In genomic region chr12:125193798-125194562, GRCh38 we compare ENCODE assay signal across 11 cellular contexts. TPM values are rescaled to one million over a fixed set of nuclear protein-coding genes. Genes with fewer than 3 reads are reported as not detected.
DNase-seq lines count a peak whose midpoint lies in the region; ATAC-seq, FAIRE-seq and TF ChIP-seq lines count a peak whose summit lies in the region.
"Had no signal": no experiment of that assay in that cellular context is flagged by ENCODE, and none has a peak within 500 bp of the region (broad histone marks: within the 10 kb centered on the region; RNA-seq: fewer than 3 reads in every experiment).

No MANE protein-coding gene starts in this region.

- no peak overlapping the region for H3K4me3 ChIP-seq in K562
- H3K4me3 ChIP-seq: lung had no signal

- no peak overlapping the region for H3K27ac Mint-ChIP-seq in activated CD4-positive, alpha-beta memory T cell treated with anti-CD3 and anti-CD28 coated beads, Interleukin-2, amount 10 ng/mL, durations not matched to agents 7 days and 5 days
- H3K27ac Mint-ChIP-seq: activated T-helper 2 cell treated with anti-CD3 and anti-CD28 coated beads, Interferon-gamma antibody, Interleukin-2, Interleukin-4, amounts not matched to agents 10 μg/mL and 5 μg/mL and 100 μg/mL, durations not matched to agents 14 hours and 24 hours and 36 hours had no signal

- POLR2A ChIA-PET in K562 (lab: Yijun Ruan, JAX), result interaction anchor here (0.7 to 0.8 kb wide), 2 partner anchors 23 to 693 kb away, joined by 3 to 5 read pairs; no protein-coding TSS in a partner anchor
- POLR2A ChIA-PET in activated CD4-positive, alpha-beta memory T cell treated with anti-CD3 and anti-CD28 coated beads, Interleukin-2, amount 10 ng/mL, durations not matched to agents 7 days and 5 days (lab: Charles Lee), result no interaction called here

- H3K4me1 Mint-ChIP-seq in activated CD4-positive, alpha-beta memory T cell treated with anti-CD3 and anti-CD28 coated beads, Interleukin-2, amount 10 ng/mL, durations not matched to agents 7 days and 5 days, result no peaks in the 10 kb centered on the region

- H3K36me3 ChIP-seq in K562 (ENCODE audit: control insufficient read depth, insufficient read depth, low read length), result no peaks in the 10 kb centered on the region

- peaks cover 7 to 28% of the 10 kb centered on the region in 2 experiments; a peak in 4 of 5 replicates for H3K27me3 ChIP-seq in K562 (ENCODE audit: control insufficient read depth in 2 of 2, insufficient read depth in 2 of 2, low read length in 2 of 2)

- H3K9ac ChIP-seq in K562 (ENCODE audit: insufficient read depth in 1 of 2, low read depth in 2 of 2, low read length in 2 of 2), result no peak overlapping the region

- no peak overlapping the region for H3K27ac ChIP-seq in K562 (ENCODE audit: extremely low read depth, low read depth, low read length)

- H3K27me3 Mint-ChIP-seq in activated CD4-positive, alpha-beta memory T cell treated with anti-CD3 and anti-CD28 coated beads, Interleukin-2, amount 10 ng/mL, durations not matched to agents 7 days and 5 days, result peaks cover 52% of the 10 kb centered on the region

- in situ Hi-C loops in K562 (cut with MboI), result no loop called here

- H3K9me3 ChIP-seq in K562 (replicated peaks; ENCODE audit: control insufficient read depth, insufficient read depth, low read depth, low read length), result no peaks in the 10 kb centered on the region

- H3K9me3 Mint-ChIP-seq in activated CD4-positive, alpha-beta memory T cell treated with anti-CD3 and anti-CD28 coated beads, Interleukin-2, amount 10 ng/mL, durations not matched to agents 7 days and 5 days, result no peaks in the 10 kb centered on the region
- H3K9me3 Mint-ChIP-seq: activated T-helper 2 cell treated with anti-CD3 and anti-CD28 coated beads, Interferon-gamma antibody, Interleukin-2, Interleukin-4, amounts not matched to agents 10 μg/mL and 5 μg/mL and 100 μg/mL, durations not matched to agents 14 hours and 24 hours and 36 hours had no signal

- no peak overlapping the region for H3K4me2 ChIP-seq in K562 (ENCODE audit: insufficient read depth, low read length)

- no peaks in the 10 kb centered on the region; a peak in 1 of 5 replicates for H3K4me1 ChIP-seq in K562 (replicated peaks in 1 of 2; ENCODE audit: control insufficient read depth in 2 of 2, insufficient read depth in 2 of 2, low read length in 2 of 2)

- ATAC-seq in K562, result peak; percentile 86
- no peak for ATAC-seq in HG03442 (IDR thresholded peaks at IDR 0.05; ENCODE audit: unreplicated experiment)
- ATAC-seq: esophagus mucosa had no signal

- no peak for TF ChIP-seq POLR2A in K562 (conservative IDR thresholded peaks at IDR 0.05)

- no peak for TF ChIP-seq EP300 in K562 (IDR thresholded peaks at IDR 0.05; ENCODE audit: low read length)

- FAIRE-seq in K562 (lab: Jason Lieb, UNC), result no peak

- 5% methylated on average over 16 of the region's 16 CpGs for whole genome bisulfite sequencing in K562 (ENCODE audit: insufficient coverage, low coverage, missing lambda C conversion rate)

- 0 out of 6 replicates have a peak, but pooled peaks of 1 of the 3 experiments have one; percentile 9 for TF ChIP-seq CTCF in K562 (IDR thresholded peaks at IDR 0.05 in 2 of 3, conservative IDR thresholded peaks at IDR 0.05 in 1 of 3; ENCODE audit: insufficient read depth in 2 of 3, low read depth in 1 of 3, low read length in 3 of 3)

- H2AFZ ChIP-seq in K562 (ENCODE audit: low read depth, low read length), result no peak overlapping the region

- CTCF ChIA-PET in K562 (lab: Yijun Ruan, JAX; ENCODE audit: low intra/inter-chr PET ratio), result no interaction called here
- CTCF ChIA-PET in activated CD4-positive, alpha-beta memory T cell treated with anti-CD3 and anti-CD28 coated beads, Interleukin-2, amount 10 ng/mL, durations not matched to agents 7 days and 5 days (lab: Charles Lee), result interaction anchor here (2.3 kb wide), 1 partner anchor 9 kb away, joined by 6 read pairs; no protein-coding TSS in a partner anchor

- BruUV-seq in K562 (replicated peaks; lab: Mats Ljungman, UMichigan), result no TSS peak

- no peak overlapping the region for H3K4me3 Mint-ChIP-seq in activated CD4-positive, alpha-beta memory T cell treated with anti-CD3 and anti-CD28 coated beads, Interleukin-2, amount 10 ng/mL, durations not matched to agents 7 days and 5 days

- H4K20me1 ChIP-seq in K562 (replicated peaks; ENCODE audit: control insufficient read depth, insufficient read depth, low read length), result peaks cover 4% of the 10 kb centered on the region; the same call in 1 of the 2 replicates

- peak; percentile 75 for DNase-seq in ELF-1 (ENCODE audit: low read depth, low spot score)
- peak; percentile 60 for DNase-seq in M059J (ENCODE audit: low read depth)
- DNase-seq in K562 (ENCODE audit: extremely low read depth in 1 of 4, low spot score in 3 of 4), result peak; percentile 25 to 42 (median 30)
- peak; percentile 22 for DNase-seq in midbrain (lab: John Stamatoyannopoulos, UW)
- DNase-seq in dermis blood vessel endothelial cell, result no peak
- no peak for DNase-seq in ecto neural progenitor cell (ENCODE audit: low spot score)
- DNase-seq in activated CD4-positive, alpha-beta memory T cell treated with anti-CD3 and anti-CD28 coated beads, Interleukin-2, amount 10 ng/mL, durations not matched to agents 7 days and 5 days, result no peak

- no peak for TF ChIP-seq RAD21 in K562 (CRISPR knock-in tag; conservative IDR thresholded peaks at IDR 0.05 in 1 of 2, IDR thresholded peaks at IDR 0.05 in 1 of 2)

- no peaks in the 10 kb centered on the region for H3K36me3 Mint-ChIP-seq in activated CD4-positive, alpha-beta memory T cell treated with anti-CD3 and anti-CD28 coated beads, Interleukin-2, amount 10 ng/mL, durations not matched to agents 7 days and 5 days (ENCODE audit: low read depth)

- H3K79me2 ChIP-seq in K562 (ENCODE audit: control insufficient read depth, insufficient read depth, low read length), result no peaks in the 10 kb centered on the region

- intact Hi-C loops in K562 (cut with micrococcal nuclease), result no loop called here

- H3K9me1 ChIP-seq in K562 (ENCODE audit: control insufficient read depth, insufficient read depth, low read length), result no peaks in the 10 kb centered on the region

TF ChIP-seq in K562, 482 proteins besides CTCF, POLR2A, EP300 and RAD21 (continues in another document):
- TF ChIP-seq VEZF1 (CRISPR knock-in tag; IDR thresholded peaks at IDR 0.05) (peak; percentile 44), ZBTB17 (CRISPR knock-in tag; IDR thresholded peaks at IDR 0.05) (peak; percentile 75; the same call in 1 of the 2 replicates), GTF2B (IDR thresholded peaks at IDR 0.05; ENCODE audit: extremely low read depth, insufficient read length) (no peak), FOXA3 (CRISPR knock-in tag; conservative IDR thresholded peaks at IDR 0.05 in 1 of 2, IDR thresholded peaks at IDR 0.05 in 1 of 2) (no peak), PHF20 (IDR thresholded peaks at IDR 0.05; ENCODE audit: partially characterized antibody) (no peak), NFE2 (IDR thresholded peaks at IDR 0.05; ENCODE audit: low read depth) (peak; percentile 39; the same call in 1 of the 2 replicates)

RNA-seq across cellular contexts. Expression of gene TMEM132B, which starts 7.8 kb away (rescaled TPM):
- 0.02 TPM in 1 of 2 replicates, not detected in the other for total RNA-seq in M059J (2014; rRNA removed; shearing (Covaris generic))
- total RNA-seq in K562 (2011; cell fraction: chromatin; rRNA removed; ENCODE audit: low replicate concordance), result not detected in 2 replicates
- total RNA-seq in K562 (2011; cell fraction: nucleolus; rRNA removed), result not detected in 2 replicates
- total RNA-seq in K562 (2011; cell fraction: nucleoplasm; rRNA removed), result not detected in 2 replicates
- total RNA-seq in K562 (2014; rRNA removed) (not detected in 2 replicates), K562 (2014; rRNA removed; fragmentation: Illumina TruSeq; extraction: Trizol) (0.04 TPM in 1 of 2 replicates, not detected in the other), K562 (2015; rRNA removed; fragmentation: Illumina TruSeq; extraction: Trizol) (0.07 TPM in 1 of 2 replicates, not detected in the other), K562 (2021) (0.18 TPM in 1 of 2 replicates, not detected in the other), dermis blood vessel endothelial cell (under 0.01 and 0.17 TPM in 2 replicates)
- polyA plus RNA-seq in K562 (2011; rRNA removed) (0.01 TPM in 1 of 2 replicates, not detected in the other), K562 (2014; fragmentation: Illumina TruSeq; extraction: Trizol) (0.13 TPM in 1 of 2 replicates, not detected in the other), K562 (2014; fragmentation: Nextera tagmentation; extraction: Ambion mirVana) (not detected), K562 (2014; rRNA removed) (not detected in 2 replicates)
- not detected in 2 replicates for polyA plus RNA-seq in K562 (2011; cell fraction: cytosol; rRNA removed)
- 0.04 and 0.11 TPM in 2 replicates for polyA plus RNA-seq in K562 (2011; cell fraction: nucleus; rRNA removed)
- polyA plus RNA-seq in K562 (2012), result 0.01 and 0.14 TPM in 2 replicates
- polyA minus RNA-seq in K562 (2011; rRNA and poly(A)+ RNA removed), result not detected in 2 replicates
- polyA minus RNA-seq in K562 (2011; cell fraction: cytosol; rRNA and poly(A)+ RNA removed), result not detected in 2 replicates
- not detected in 2 replicates for polyA minus RNA-seq in K562 (2011; cell fraction: nucleus; rRNA and poly(A)+ RNA removed)
- total RNA-seq in activated CD4-positive, alpha-beta memory T cell treated with anti-CD3 and anti-CD28 coated beads, Interleukin-2, amount 10 ng/mL, durations not matched to agents 7 days and 5 days, result not detected
- total RNA-seq: activated T-helper 2 cell treated with anti-CD3 and anti-CD28 coated beads, Interferon-gamma antibody, Interleukin-2, Interleukin-4, amounts not matched to agents 10 μg/mL and 5 μg/mL and 100 μg/mL, durations not matched to agents 14 hours and 24 hours and 36 hours had no signal

Comparison
In these comparisons a context has a peak if more than half of its experiments do, and no peak if none do; other contexts are left out.
1. DNase-seq: peak in ELF-1 (single experiment), M059J (single experiment), K562 (4 of 4) and midbrain (single experiment); none in dermis blood vessel endothelial cell (single experiment), ecto neural progenitor cell (single experiment) and activated CD4-positive, alpha-beta memory T cell treated with anti-CD3 and anti-CD28 coated beads, Interleukin-2, amount 10 ng/mL, durations not matched to agents 7 days and 5 days (single experiment).